In the genomic region with DNA sequence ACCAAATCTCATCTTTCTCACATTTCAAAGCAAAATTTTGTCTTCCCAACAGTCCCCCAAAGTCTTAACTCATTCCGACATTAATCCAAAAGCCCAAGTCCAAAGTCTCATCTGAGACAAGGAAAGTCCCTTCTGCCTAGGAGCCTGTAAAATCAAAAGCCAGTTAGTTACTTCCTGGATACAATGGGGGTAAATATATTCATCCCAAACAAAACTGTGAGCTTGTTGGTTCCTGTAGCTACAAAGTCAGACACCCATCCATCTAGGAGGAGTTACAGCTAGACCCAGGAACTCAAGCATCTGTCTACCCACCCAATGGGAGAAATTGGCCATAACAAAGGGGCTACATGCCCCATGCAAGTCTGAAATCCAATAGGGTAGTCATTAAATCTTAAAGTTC, we compare ENCODE assay signal across 38 cellular contexts.
"Had no signal": no experiment of that assay in that cellular context is flagged by ENCODE, and none has a peak within 500 bp of the region (broad histone marks: within the 10 kb centered on the region; RNA-seq: fewer than 3 reads in every experiment).

No MANE protein-coding gene starts in this region.

- H3K27me3 Mint-ChIP-seq: activated CD4-positive, alpha-beta memory T cell treated with anti-CD3 and anti-CD28 coated beads for 36 hours; activated CD4-positive, alpha-beta T cell treated with anti-CD3 and anti-CD28 coated beads, Interleukin-2, amount 10 ng/mL, durations not matched to agents 24 days and 14 days; activated CD8-positive, alpha-beta T cell treated with anti-CD3 and anti-CD28 coated beads for 36 hours; activated naive CD8-positive, alpha-beta T cell treated with anti-CD3 and anti-CD28 coated beads for 36 hours; activated T-helper 17 cell treated with anti-CD3 and anti-CD28 coated beads, Interleukin-2, amount 50 U/mL, for 72 hours; central memory CD8-positive, alpha-beta T cell had no signal

- H3K27ac Mint-ChIP-seq: activated CD4-positive, alpha-beta memory T cell treated with anti-CD3 and anti-CD28 coated beads for 36 hours; activated CD4-positive, alpha-beta T cell treated with anti-CD3 and anti-CD28 coated beads, Interleukin-2, amount 10 ng/mL, durations not matched to agents 24 days and 14 days; activated CD8-positive, alpha-beta T cell treated with anti-CD3 and anti-CD28 coated beads for 36 hours; activated naive CD4-positive, alpha-beta T cell treated with anti-CD3 and anti-CD28 coated beads for 36 hours; activated naive CD4-positive, alpha-beta T cell treated with anti-CD3 and anti-CD28 coated beads, Interleukin-2, amount 50 U/mL, for 72 hours; activated naive CD8-positive, alpha-beta T cell treated with anti-CD3 and anti-CD28 coated beads for 36 hours; activated T-cell treated with anti-CD3 and anti-CD28 coated beads, Interleukin-2, amount 50 U/mL, for 72 hours; activated T-helper 1 cell treated with anti-CD3 and anti-CD28 coated beads, Interleukin-12 subunit alpha, Interleukin-12 subunit beta, Interleukin-2, Interleukin-4 antibody, amounts not matched to agents 30 ng/mL and 10 ng/mL and 1 ng/mL, durations not matched to agents 14 hours and 24 hours and 36 hours; activated T-helper 17 cell treated with anti-CD3 and anti-CD28 coated beads, Interleukin-2, amount 50 U/mL, for 72 hours; brain; T-helper 1 cell treated with Interleukin-12 subunit alpha and Interleukin-12 subunit beta and Interleukin-4 antibody, amounts not matched to agents 30 μg/mL and 1 μg/mL, for 36 hours; T-helper 2 cell treated with Interferon-gamma antibody and Interleukin-4, amounts not matched to agents 5 μg/mL and 100 μg/mL, for 36 hours had no signal

- H3K4me3 Mint-ChIP-seq: activated CD4-positive, alpha-beta memory T cell treated with anti-CD3 and anti-CD28 coated beads for 36 hours; activated CD4-positive, alpha-beta T cell treated with anti-CD3 and anti-CD28 coated beads, Interleukin-2, amount 10 ng/mL, durations not matched to agents 24 days and 14 days; activated CD8-positive, alpha-beta T cell treated with anti-CD3 and anti-CD28 coated beads for 36 hours; activated naive CD4-positive, alpha-beta T cell treated with anti-CD3 and anti-CD28 coated beads for 36 hours; activated naive CD8-positive, alpha-beta T cell treated with anti-CD3 and anti-CD28 coated beads for 36 hours; activated T-cell treated with anti-CD3 and anti-CD28 coated beads, Interleukin-2, amount 50 U/mL, for 4 hours; activated T-cell treated with anti-CD3 and anti-CD28 coated beads, Interleukin-2, amount 50 U/mL, for 72 hours; activated T-helper 1 cell treated with anti-CD3 and anti-CD28 coated beads, Interleukin-12 subunit alpha, Interleukin-12 subunit beta, Interleukin-2, Interleukin-4 antibody, amounts not matched to agents 30 ng/mL and 10 ng/mL and 1 ng/mL, durations not matched to agents 14 hours and 24 hours and 36 hours; activated T-helper 17 cell treated with anti-CD3 and anti-CD28 coated beads, Interleukin-2, amount 50 U/mL, for 72 hours; brain; central memory CD8-positive, alpha-beta T cell; T-helper 1 cell treated with Interleukin-12 subunit alpha and Interleukin-12 subunit beta and Interleukin-4 antibody, amounts not matched to agents 30 μg/mL and 1 μg/mL, for 36 hours; T-helper 2 cell treated with Interferon-gamma antibody and Interleukin-4, amounts not matched to agents 5 μg/mL and 100 μg/mL, for 36 hours had no signal

- H3K27me3 ChIP-seq: adrenal gland, cardiac muscle cell had no signal

- H3K36me3 Mint-ChIP-seq: activated naive CD8-positive, alpha-beta T cell treated with anti-CD3 and anti-CD28 coated beads for 36 hours had no signal

- FAIRE-seq: bronchial epithelial cell, TTC549 had no signal

- H3K27ac ChIP-seq: adrenal gland, cardiac muscle cell, VCaP had no signal

- H3K4me1 Mint-ChIP-seq: activated CD4-positive, alpha-beta T cell treated with anti-CD3 and anti-CD28 coated beads, Interleukin-2, amount 10 ng/mL, durations not matched to agents 24 days and 14 days; activated T-helper 17 cell treated with anti-CD3 and anti-CD28 coated beads, Interleukin-2, amount 50 U/mL, for 72 hours; central memory CD8-positive, alpha-beta T cell had no signal

- DNase-seq: activated CD4-positive, alpha-beta memory T cell treated with anti-CD3 and anti-CD28 coated beads for 36 hours; activated CD4-positive, alpha-beta T cell treated with anti-CD3 and anti-CD28 coated beads for 4 hours; activated CD4-positive, alpha-beta T cell treated with anti-CD3 and anti-CD28 coated beads, Interleukin-2, amount 10 ng/mL, durations not matched to agents 24 days and 14 days; activated CD4-positive, alpha-beta T cell treated with anti-CD3 and anti-CD28 coated beads, Interleukin-2, amount 50 U/mL, for 1 hour; activated CD4-positive, alpha-beta T cell treated with anti-CD3 and anti-CD28 coated beads, Interleukin-2, amount 50 U/mL, for 4 hours; activated CD4-positive, CD25-positive, alpha-beta regulatory T cell; activated CD4-positive, CD25-positive, alpha-beta regulatory T cell treated with anti-CD3 and anti-CD28 coated beads, Interleukin-2, amount 50 U/mL, for 72 hours; activated CD8-positive, alpha-beta memory T cell treated with anti-CD3 and anti-CD28 coated beads, Interleukin-2, amount 50 U/mL, for 4 hours; activated CD8-positive, alpha-beta T cell treated with anti-CD3 and anti-CD28 coated beads for 36 hours; activated effector memory CD4-positive, alpha-beta T cell treated with anti-CD3 and anti-CD28 coated beads, Interleukin-2, amount 50 U/mL, for 16 hours; activated gamma-delta T cell treated with Interleukin-2 at 50 U/mL for 16 hours; activated naive CD4-positive, alpha-beta T cell; activated naive CD4-positive, alpha-beta T cell treated with anti-CD3 and anti-CD28 coated beads for 36 hours; activated naive CD4-positive, alpha-beta T cell treated with anti-CD3 and anti-CD28 coated beads, Interleukin-2, amount 50 U/mL, for 16 hours; activated naive CD8-positive, alpha-beta T cell treated with anti-CD3 and anti-CD28 coated beads for 36 hours; activated T-cell treated with anti-CD3 and anti-CD28 coated beads for 4 hours; activated T-cell treated with anti-CD3 and anti-CD28 coated beads, Interleukin-2, amount 50 U/mL, for 1 hour; activated T-cell treated with anti-CD3 and anti-CD28 coated beads, Interleukin-2, amount 50 U/mL, for 4 hours; activated T-cell treated with anti-CD3 and anti-CD28 coated beads, Interleukin-2, amount 50 U/mL, for 72 hours; adrenal gland; amniotic stem cell; aorta; caudate nucleus; cerebellar nuclear complex; T-helper 1 cell; T-helper 2 cell; T-helper 9 cell had no signal

- H3K36me3 ChIP-seq: adrenal gland, cardiac muscle cell had no signal

- H3K4me3 ChIP-seq: adrenal gland, cardiac muscle cell had no signal

- H3K9me3 Mint-ChIP-seq: central memory CD8-positive, alpha-beta T cell had no signal

- H3K9me3 ChIP-seq: adrenal gland had no signal

- ATAC-seq: activated CD8-positive, alpha-beta T cell treated with anti-CD3 and anti-CD28 coated beads for 36 hours; activated naive CD4-positive, alpha-beta T cell treated with anti-CD3 and anti-CD28 coated beads, Interleukin-2, amount 50 U/mL, for 72 hours; activated T-cell treated with anti-CD3 and anti-CD28 coated beads, Interleukin-2, amount 50 U/mL, for 4 hours; activated T-cell treated with anti-CD3 and anti-CD28 coated beads, Interleukin-2, amount 50 U/mL, for 72 hours; activated T-helper 17 cell treated with anti-CD3 and anti-CD28 coated beads, Interleukin-2, amount 50 U/mL, for 72 hours had no signal
